14 cellular contexts compared by ENCODE assay signal in the genomic region with DNA sequence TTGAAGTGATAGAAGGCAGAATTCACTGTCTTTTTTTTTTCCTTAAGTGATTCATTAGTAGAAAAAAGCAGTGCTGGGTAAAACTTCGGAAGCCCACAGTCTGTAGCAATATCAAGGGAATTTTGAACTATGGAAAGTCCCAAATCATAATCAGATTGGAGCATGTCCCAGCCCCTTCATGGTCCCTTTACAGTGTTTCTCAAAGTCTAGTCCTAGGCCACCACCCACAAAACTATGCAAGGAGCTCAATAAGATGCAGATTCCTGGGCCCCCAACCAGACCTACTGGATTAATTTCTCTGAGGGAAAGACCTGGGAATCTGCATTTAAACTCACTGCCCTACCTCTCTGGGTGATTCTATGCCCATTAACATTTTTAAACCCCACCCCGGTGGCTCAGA. TPM values are rescaled to one million over a fixed set of nuclear protein-coding genes. Genes with fewer than 3 reads are reported as not detected.
DNase-seq lines count a peak whose midpoint lies in the region; ATAC-seq and TF ChIP-seq lines count a peak whose summit lies in the region.
"Had no signal": no experiment of that assay in that cellular context is flagged by ENCODE, and none has a peak within 500 bp of the region (broad histone marks: within the 10 kb centered on the region; RNA-seq: fewer than 3 reads in every experiment).

No MANE protein-coding gene starts in this region.

- peaks cover 25% of the 10 kb centered on the region for H3K4me1 Mint-ChIP-seq in MCF 10A (ENCODE audit: insufficient read depth, unreplicated experiment)

- H2AK5ac ChIP-seq in mesenchymal stem cell (ENCODE audit: low read length, severe bottlenecking), result no peak overlapping the region

- TF ChIP-seq POLR2A in breast epithelium (IDR thresholded peaks at IDR 0.05), result no peak

- H3K14ac ChIP-seq in mesenchymal stem cell (ENCODE audit: low read length in 2 of 2), result no peak overlapping the region

- POLR2A ChIA-PET in MCF 10A (lab: Yijun Ruan, JAX), result interaction anchor here (0.7 to 1.3 kb wide), 2 partner anchors 20 to 22 kb away, joined by 3 to 4 read pairs; a partner anchor contains a TSS

- no peak overlapping the region for H3K4me3 Mint-ChIP-seq in MCF 10A (ENCODE audit: unreplicated experiment)
- H3K4me3 Mint-ChIP-seq: naive thymus-derived CD4-positive, alpha-beta T cell had no signal

- no peak overlapping the region for H3K9ac ChIP-seq in mesenchymal stem cell (ENCODE audit: low read length)

- H2BK120ac ChIP-seq in mesenchymal stem cell (ENCODE audit: low read depth, low read length), result no peak overlapping the region

- intact Hi-C loops in breast epithelium (cut with DNase I; ENCODE audit: low total_unique reads), result no loop called here
- intact Hi-C loops in MCF 10A (cut with micrococcal nuclease), result no loop called here
- intact Hi-C loops in upper lobe of right lung (cut with DNase I), result no loop called here

- H3K23ac ChIP-seq in mesenchymal stem cell (ENCODE audit: low read length in 2 of 2), result no peak overlapping the region

- no peaks in the 10 kb centered on the region for H3K27me3 Mint-ChIP-seq in MCF 10A (ENCODE audit: insufficient read depth, unreplicated experiment)
- H3K27me3 Mint-ChIP-seq: naive thymus-derived CD4-positive, alpha-beta T cell had no signal

- H3K4me3 ChIP-seq in breast epithelium (no peak overlapping the region), coronary artery (no peak overlapping the region), mesenchymal stem cell (ENCODE audit: insufficient read depth in 1 of 2, low read depth in 1 of 2, low read length in 2 of 2) (no peak overlapping the region), upper lobe of right lung (no peak overlapping the region)

- no peaks in the 10 kb centered on the region for H3K27me3 ChIP-seq in breast epithelium
- no peaks in the 10 kb centered on the region for H3K27me3 ChIP-seq in mesenchymal stem cell (ENCODE audit: control insufficient read depth in 1 of 2, insufficient read depth in 1 of 2, low read length in 2 of 2)
- H3K27me3 ChIP-seq in upper lobe of right lung, result no peaks in the 10 kb centered on the region

- ATAC-seq in upper lobe of right lung, result no peak
- ATAC-seq in HG02763 (IDR thresholded peaks at IDR 0.05; ENCODE audit: unreplicated experiment), result no peak
- ATAC-seq: naive thymus-derived CD4-positive, alpha-beta T cell had no signal

- no peak overlapping the region for H3K18ac ChIP-seq in mesenchymal stem cell (ENCODE audit: low read depth in 1 of 2, low read length in 2 of 2)

- H3K9me3 Mint-ChIP-seq in MCF 10A (ENCODE audit: unreplicated experiment), result no peaks in the 10 kb centered on the region
- H3K9me3 Mint-ChIP-seq: naive thymus-derived CD4-positive, alpha-beta T cell had no signal

- H3K9me3 ChIP-seq in breast epithelium (no peaks in the 10 kb centered on the region), mesenchymal stem cell (ENCODE audit: control insufficient read depth, low read length) (no peaks in the 10 kb centered on the region), upper lobe of right lung (no peaks in the 10 kb centered on the region)

- no peak overlapping the region for H2BK15ac ChIP-seq in mesenchymal stem cell (ENCODE audit: low read depth, poor library complexity, severe bottlenecking)

- H2AFZ ChIP-seq in mesenchymal stem cell (ENCODE audit: low read depth, low read length), result no peak overlapping the region

- no peak overlapping the region for H2BK12ac ChIP-seq in mesenchymal stem cell (ENCODE audit: low read length in 2 of 2)

- CTCF ChIA-PET in MCF 10A (lab: Yijun Ruan, JAX), result interaction anchor here (0.5 kb wide), 1 partner anchor 12 kb away, joined by 4 read pairs; no protein-coding TSS in a partner anchor

- DNase-seq in breast epithelium (ENCODE audit: low spot score in 2 of 2) (no peak), MCF 10A (ENCODE audit: unreplicated experiment) (no peak), coronary artery (ENCODE audit: low spot score) (no peak), mesenchymal stem cell (peak; percentile 81), upper lobe of right lung (no peak), NCI-H1436 (lab: John Stamatoyannopoulos, UW) (no peak), COLO829 (ENCODE audit: low spot score) (no peak)
- DNase-seq: activated CD4-positive, alpha-beta T cell treated with anti-CD3 and anti-CD28 coated beads for 48 hours; activated gamma-delta T cell; naive thymus-derived CD4-positive, alpha-beta T cell; stimulated activated CD4-positive, alpha-beta T cell treated with anti-CD3 and anti-CD28 coated beads, Interleukin-12 subunit alpha, Interleukin-12 subunit beta, amount 100 ng/mL, for 4 hours; SW 1271 had no signal

- H3K4ac ChIP-seq in mesenchymal stem cell (ENCODE audit: low read depth in 1 of 2, low read length in 2 of 2), result no peak overlapping the region

- BruUV-seq in MCF 10A (replicated peaks; lab: Mats Ljungman, UMichigan), result no TSS peak

- H4K91ac ChIP-seq in mesenchymal stem cell (ENCODE audit: low read length), result no peak overlapping the region

- peaks cover 6 to 13% of the 10 kb centered on the region in 2 donors for H3K4me1 ChIP-seq in breast epithelium
- H3K4me1 ChIP-seq in mesenchymal stem cell (ENCODE audit: control insufficient read depth, insufficient read depth, low read depth, low read length), result peaks cover 10% of the 10 kb centered on the region
- H3K4me1 ChIP-seq in upper lobe of right lung, result peaks cover 93% of the 10 kb centered on the region

- no peak overlapping the region for H3K27ac Mint-ChIP-seq in MCF 10A (ENCODE audit: low read depth, unreplicated experiment)

- no peak overlapping the region for H3K4me2 ChIP-seq in mesenchymal stem cell (ENCODE audit: low read length, poor library complexity, severe bottlenecking)

- H2BK5ac ChIP-seq in mesenchymal stem cell (ENCODE audit: low read depth, low read length, poor library complexity, severe bottlenecking), result no peak overlapping the region

- no peak overlapping the region for H4K8ac ChIP-seq in mesenchymal stem cell (ENCODE audit: low read length)

- no peak for TF ChIP-seq CTCF in breast epithelium (IDR thresholded peaks at IDR 0.05)
- no peak for TF ChIP-seq CTCF in MCF 10A (IDR thresholded peaks at IDR 0.05; ENCODE audit: unreplicated experiment)
- no peak for TF ChIP-seq CTCF in coronary artery (IDR thresholded peaks at IDR 0.05)
- TF ChIP-seq CTCF in upper lobe of right lung (IDR thresholded peaks at IDR 0.05), result no peak

- H3K36me3 ChIP-seq in breast epithelium, result no peaks in the 10 kb centered on the region
- H3K36me3 ChIP-seq in mesenchymal stem cell (ENCODE audit: control insufficient read depth in 1 of 2, insufficient read depth in 2 of 2, low read depth in 1 of 2, low read length in 2 of 2), result peaks cover 0 to 29% of the 10 kb centered on the region in 2 experiments
- peaks cover 82% of the 10 kb centered on the region for H3K36me3 ChIP-seq in upper lobe of right lung

- peaks cover 5% of the 10 kb centered on the region for H3K36me3 Mint-ChIP-seq in MCF 10A (ENCODE audit: insufficient read depth, unreplicated experiment)

- whole genome bisulfite sequencing in mesenchymal stem cell, result 87% methylated on average over 2 of the region's 2 CpGs

- H3K27ac ChIP-seq in breast epithelium (peak overlapping the region; percentile 82 to 84), coronary artery (peak overlapping the region; percentile 79 to 95), mesenchymal stem cell (ENCODE audit: low read length, poor library complexity, severe bottlenecking) (no peak overlapping the region), upper lobe of right lung (peak overlapping the region; percentile 68)
- H3K27ac ChIP-seq: HL-60 had no signal

- H3K79me1 ChIP-seq in mesenchymal stem cell (replicated peaks; ENCODE audit: low read length, poor library complexity, severe bottlenecking), result peaks cover 30% of the 10 kb centered on the region

RNA-seq across cellular contexts. Expression of a gene that starts 22.5 kb away (rescaled TPM):
- total RNA-seq in breast epithelium (100 to 1,000 TPM in 1 of 3 donors, 10 to 100 TPM in 2; 41.4 to 108 (median 79.2) TPM), MCF 10A (2022) (2.2 and 4.4 TPM in 2 replicates), upper lobe of right lung (194 TPM)
- 6.1 TPM for polyA plus RNA-seq in mesenchymal stem cell (2013, experiment 1 of 2)
- polyA plus RNA-seq in mesenchymal stem cell (2013, experiment 2 of 2), result 6.1 TPM
